9 cellular contexts compared by ENCODE assay signal in genomic region chr12:100995201-100995600, GRCh38.
A peak's percentile ranks its signal among the peaks of the same experiment; 100 is the strongest.
DNase-seq lines count a peak whose midpoint lies in the region; TF ChIP-seq lines count a peak whose summit lies in the region.
"Had no signal": no experiment of that assay in that cellular context is flagged by ENCODE, and none has a peak within 500 bp of the region (broad histone marks: within the 10 kb centered on the region; RNA-seq: fewer than 3 reads in every experiment).

No MANE protein-coding gene starts in this region.

- H3K9me2 ChIP-seq in GM23248 (ENCODE audit: insufficient read depth), result no peaks in the 10 kb centered on the region

- H3F3A ChIP-seq in GM23248 (ENCODE audit: insufficient read depth), result no peaks in the 10 kb centered on the region

- H3K27me3 ChIP-seq in GM06990 (replicated peaks; ENCODE audit: control insufficient read depth, insufficient read depth, low read length) (peaks cover 1% of the 10 kb centered on the region), GM23248 (replicated peaks; ENCODE audit: insufficient read depth) (no peaks in the 10 kb centered on the region), HUES64 (ENCODE audit: insufficient read depth, low read length) (no peaks in the 10 kb centered on the region), dorsolateral prefrontal cortex (no peaks in the 10 kb centered on the region)

- H3K4me3 ChIP-seq in GM06990 (replicated peaks; ENCODE audit: low read depth, low read length) (no peak overlapping the region), GM23248 (no peak overlapping the region), HUES64 (ENCODE audit: low read length) (no peak overlapping the region), fibroblast of the aortic adventitia (ENCODE audit: low read depth, low read length) (no peak overlapping the region), dorsolateral prefrontal cortex (no peak overlapping the region)
- H3K4me3 ChIP-seq: BLaER1 treated with 17β-estradiol and CSF1 and Interleukin-3, amounts not matched to agents 10 nM and 100 nM had no signal

- H3K4me1 ChIP-seq in GM23248 (ENCODE audit: insufficient read depth) (peaks cover 13% of the 10 kb centered on the region; the same call in 1 of the 2 replicates), HUES64 (ENCODE audit: insufficient read depth, low read length) (peaks cover 14% of the 10 kb centered on the region)

- in situ Hi-C loops in GM23248 (cut with MboI), result no loop called here

- TF ChIP-seq CTCF in GM06990 (IDR thresholded peaks at IDR 0.05; ENCODE audit: insufficient read depth, low read length, poor library complexity, severe bottlenecking) (no peak), fibroblast of the aortic adventitia (IDR thresholded peaks at IDR 0.05; ENCODE audit: insufficient read depth, low read length) (no peak), dorsolateral prefrontal cortex (IDR thresholded peaks at IDR 0.05 in 54 of 56, conservative IDR thresholded peaks at IDR 0.05 in 2 of 56; ENCODE audit: low read depth in 1 of 56, partially characterized antibody in 56 of 56) (no peak)

- H2AFZ ChIP-seq in GM23248, result no peak overlapping the region

- DNase-seq in GM06990 (ENCODE audit: extremely low read depth, insufficient read length) (peak; percentile 7), GM23248 (peak; percentile 84), fibroblast of the aortic adventitia (ENCODE audit: low read depth) (peak; percentile 62), NCI-H146 treated with DMSO at 0.1 percent for 48 hours (lab: John Stamatoyannopoulos, UW; ENCODE audit: unreplicated experiment) (no peak), dorsolateral prefrontal cortex (no peak), NCI-H524 (lab: John Stamatoyannopoulos, UW) (no peak)
- DNase-seq in stimulated activated CD4-positive, alpha-beta T cell treated with anti-CD3 and anti-CD28 coated beads, Interleukin-15, amount 100 ng/mL, for 24 hours, result no peak

- H3K79me2 ChIP-seq in GM23248 (ENCODE audit: insufficient read depth), result no peaks in the 10 kb centered on the region

- no peaks in the 10 kb centered on the region for H4K20me1 ChIP-seq in GM23248 (ENCODE audit: insufficient read depth)
- H4K20me1 ChIP-seq: BLaER1 treated with 17β-estradiol and CSF1 and Interleukin-3, amounts not matched to agents 10 nM and 100 nM had no signal

- H3K9me3 ChIP-seq in GM23248 (ENCODE audit: low read depth), result no peaks in the 10 kb centered on the region
- H3K9me3 ChIP-seq in HUES64 (ENCODE audit: insufficient read depth, low read depth, low read length), result no peaks in the 10 kb centered on the region
- H3K9me3 ChIP-seq: BLaER1 treated with 17β-estradiol and CSF1 and Interleukin-3, amounts not matched to agents 10 nM and 100 nM had no signal

- intact Hi-C loops in dorsolateral prefrontal cortex (cut with DNase I), result no loop called here

- H3K9ac ChIP-seq in GM23248 (no peak overlapping the region), HUES64 (ENCODE audit: low read depth, low read length) (no peak overlapping the region)
- H3K9ac ChIP-seq: BLaER1 treated with 17β-estradiol and CSF1 and Interleukin-3, amounts not matched to agents 10 nM and 100 nM had no signal

- H3K27ac ChIP-seq in GM23248, result peak overlapping the region; percentile 52
- peak overlapping the region; percentile 64; the same call in 1 of the 2 replicates for H3K27ac ChIP-seq in HUES64 (ENCODE audit: low read depth, low read length)
- no peak overlapping the region for H3K27ac ChIP-seq in dorsolateral prefrontal cortex
- H3K27ac ChIP-seq: BLaER1 treated with 17β-estradiol and CSF1 and Interleukin-3, amounts not matched to agents 10 nM and 100 nM had no signal

- H3K36me3 ChIP-seq in GM06990 (ENCODE audit: control insufficient read depth, insufficient read depth, low read length) (no peaks in the 10 kb centered on the region), GM23248 (ENCODE audit: low read depth) (no peaks in the 10 kb centered on the region), HUES64 (ENCODE audit: insufficient read depth, low read length) (no peaks in the 10 kb centered on the region)
- H3K36me3 ChIP-seq: BLaER1 treated with 17β-estradiol and CSF1 and Interleukin-3, amounts not matched to agents 10 nM and 100 nM had no signal

- no peak overlapping the region for H3K4me2 ChIP-seq in GM23248 (ENCODE audit: unreplicated experiment)
- H3K4me2 ChIP-seq: BLaER1 treated with 17β-estradiol and CSF1 and Interleukin-3, amounts not matched to agents 10 nM and 100 nM had no signal

- WGBS in GM23248 (ENCODE audit: low coverage in 1 of 2, low lambda C conversion rate in 2 of 2, missing lambda C conversion rate in 2 of 2), 2 experiments, result 52 to 55% methylated on average over 3 of the region's 3 CpGs
- 51% methylated on average over 2 of the region's 3 CpGs for WGBS in HUES64

Comparison
In these comparisons a context has a peak if more than half of its experiments do, and no peak if none do; other contexts are left out.
1. DNase-seq: peak in GM06990 (single experiment), GM23248 (single experiment) and fibroblast of the aortic adventitia (single experiment); none in NCI-H146 treated with DMSO at 0.1 percent for 48 hours (single experiment), dorsolateral prefrontal cortex (0 of 10), NCI-H524 (0 of 2) and stimulated activated CD4-positive, alpha-beta T cell treated with anti-CD3 and anti-CD28 coated beads, Interleukin-15, amount 100 ng/mL, for 24 hours (single experiment).
2. H3K27ac ChIP-seq: peak in GM23248 (single experiment) and HUES64 (single experiment); none in dorsolateral prefrontal cortex (0 of 59).